Comparison of ENCODE assay signal across 1 cellular context in genomic region chr4:139750099-139750498, GRCh38.
TF ChIP-seq lines count a peak whose summit lies in the region.

No MANE protein-coding gene starts in this region.

TF ChIP-seq in WTC11, 78 proteins besides CTCF, POLR2A, EP300 and RAD21 (continued from another document):
- no peak for TF ChIP-seq ATF3 (CRISPR knock-in tag; conservative IDR thresholded peaks at IDR 0.05)
- no peak for TF ChIP-seq NFYB (CRISPR knock-in tag; conservative IDR thresholded peaks at IDR 0.05; ENCODE audit: low read depth)
- no peak for TF ChIP-seq USF1 (CRISPR knock-in tag; IDR thresholded peaks at IDR 0.05)
- no peak for TF ChIP-seq NR3C1 (CRISPR knock-in tag; conservative IDR thresholded peaks at IDR 0.05; ENCODE audit: low read depth)
- TF ChIP-seq EMX1 (CRISPR knock-in tag; IDR thresholded peaks at IDR 0.05) = no peak
- no peak for TF ChIP-seq PRRX2 (CRISPR knock-in tag; IDR thresholded peaks at IDR 0.05)
- TF ChIP-seq ZNF512 (CRISPR knock-in tag; IDR thresholded peaks at IDR 0.05; ENCODE audit: borderline replicate concordance) = no peak
- no peak for TF ChIP-seq FOXP1 (CRISPR knock-in tag; IDR thresholded peaks at IDR 0.05; ENCODE audit: borderline replicate concordance)
- TF ChIP-seq RELA (CRISPR knock-in tag; IDR thresholded peaks at IDR 0.05; ENCODE audit: borderline replicate concordance) = no peak
- TF ChIP-seq MAX (CRISPR knock-in tag; IDR thresholded peaks at IDR 0.05) = no peak
- TF ChIP-seq E2F5 (CRISPR knock-in tag; IDR thresholded peaks at IDR 0.05) = no peak
- no peak for TF ChIP-seq STAT6 (CRISPR knock-in tag; conservative IDR thresholded peaks at IDR 0.05; ENCODE audit: low read depth)
